27 cellular contexts compared by ENCODE assay signal in genomic region chr2:38224181-38224580, GRCh38.
"Had no signal": no experiment of that assay in that cellular context is flagged by ENCODE, and none has a peak within 500 bp of the region (broad histone marks: within the 10 kb centered on the region; RNA-seq: fewer than 3 reads in every experiment).

No MANE protein-coding gene starts in this region.

- H3K36me3 ChIP-seq: colonic mucosa, esophagus squamous epithelium, gastrocnemius medialis, heart right ventricle, left ventricle myocardium inferior, lower lobe of right lung had no signal

- H3K4me1 Mint-ChIP-seq: naive B cell had no signal

- H3K27ac ChIP-seq: colonic mucosa, epithelial cell of prostate, esophagus squamous epithelium, gastrocnemius medialis, heart right ventricle, left ventricle myocardium inferior, lower lobe of right lung had no signal

- FAIRE-seq: endometrium, islet of Langerhans, keratinocyte had no signal

- H3K4me3 ChIP-seq: colonic mucosa, esophagus squamous epithelium, gastrocnemius medialis, heart right ventricle, left ventricle myocardium inferior, lower lobe of right lung, mucosa of descending colon had no signal

- DNase-seq: colonic mucosa; cortex of kidney; effector CD8-positive, alpha-beta T cell; effector memory CD8-positive, alpha-beta T cell; endodermal cell; erythroblast; esophagus squamous epithelium; foreskin fibroblast; foreskin melanocyte; gastrocnemius medialis; glutamatergic neuron; head of caudate nucleus; heart right ventricle; hippocampal formation; left cardiac atrium; left ventricle myocardium inferior; lower lobe of right lung; mesenchymal stem cell; mucosa of descending colon; naive B cell had no signal

- H3K4me3 Mint-ChIP-seq: dendritic cell treated with granulocyte-macrophage colony-stimulating factor and Interleukin-4, amounts not matched to agents 40 ng/mL and 50 ng/mL, for 4 days; effector memory CD8-positive, alpha-beta T cell; endodermal cell; mesothelial cell of epicardium; naive B cell had no signal

- H3K9me3 Mint-ChIP-seq: dendritic cell treated with granulocyte-macrophage colony-stimulating factor and Interleukin-4, amounts not matched to agents 40 ng/mL and 50 ng/mL, for 4 days; effector memory CD8-positive, alpha-beta T cell had no signal

- H3K9me3 ChIP-seq: colonic mucosa, gastrocnemius medialis, left ventricle myocardium inferior, lower lobe of right lung, mucosa of descending colon had no signal

- H3K27me3 ChIP-seq: colonic mucosa, gastrocnemius medialis had no signal

- H3K4me1 ChIP-seq: colonic mucosa, esophagus squamous epithelium, gastrocnemius medialis, left ventricle myocardium inferior, lower lobe of right lung had no signal

- ATAC-seq: effector memory CD8-positive, alpha-beta T cell; esophagus mucosa; gastrocnemius medialis; left cardiac atrium; lower lobe of right lung; mucosa of descending colon had no signal

- H3K27ac Mint-ChIP-seq: dendritic cell treated with granulocyte-macrophage colony-stimulating factor and Interleukin-4, amounts not matched to agents 40 ng/mL and 50 ng/mL, for 4 days; effector memory CD8-positive, alpha-beta T cell; endodermal cell; mesothelial cell of epicardium; naive B cell had no signal

- H3K36me3 Mint-ChIP-seq: mesothelial cell of epicardium, naive B cell had no signal
